ENCODE assay signal across 7 cellular contexts in the genomic region with DNA sequence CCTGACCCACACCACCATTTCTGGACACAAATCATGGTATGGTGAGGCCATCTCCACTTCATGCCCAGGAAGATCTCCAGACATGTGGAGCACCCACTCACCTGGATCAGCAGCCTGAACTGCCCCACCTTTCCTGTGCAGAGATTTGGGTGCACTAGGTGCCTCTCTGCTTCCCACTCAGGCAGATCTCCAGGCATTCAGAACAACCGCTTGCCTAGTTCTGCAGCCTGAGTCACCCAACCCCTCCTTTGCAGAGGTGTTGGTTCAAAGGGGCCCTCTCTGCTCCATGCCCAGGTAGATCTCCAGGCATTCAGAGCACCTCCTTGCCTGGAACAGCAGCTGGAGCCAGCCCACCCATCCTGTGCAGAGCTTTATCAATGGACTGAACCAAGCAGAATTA.
"Had no signal": no experiment of that assay in that cellular context is flagged by ENCODE, and none has a peak within 500 bp of the region (broad histone marks: within the 10 kb centered on the region; RNA-seq: fewer than 3 reads in every experiment).

No MANE protein-coding gene starts in this region.

- H3K27ac ChIP-seq: GM23248 had no signal

- H3K4me3 ChIP-seq: GM23248, K562 had no signal

- DNase-seq: GM23248, GOT3, H7, HCEC 1CT, IMR-90, KG1 had no signal

- H3K9ac ChIP-seq: GM23248 had no signal

- H2AFZ ChIP-seq: GM23248 had no signal
